Comparison of ENCODE assay signal across 1 cellular context in genomic region chr9:81787747-81788632, GRCh38.
TF ChIP-seq lines count a peak whose summit lies in the region.

No MANE protein-coding gene starts in this region.

TF ChIP-seq in H1, 55 proteins besides CTCF, POLR2A, EP300 and RAD21:
- TF ChIP-seq TAF7 (optimal IDR thresholded peaks at IDR 0.05; ENCODE audit: borderline replicate concordance, low read depth, low read length) (no peak), CBX8 (IDR thresholded peaks at IDR 0.05; ENCODE audit: borderline replicate concordance, low read depth, low read length) (no peak), SP2 (IDR thresholded peaks at IDR 0.05; ENCODE audit: low read length) (no peak), RXRA (IDR thresholded peaks at IDR 0.05; ENCODE audit: insufficient read depth, low read depth, low read length) (no peak), CEBPB (IDR thresholded peaks at IDR 0.05; ENCODE audit: low read depth, low read length) (peak; percentile 98)
